5 cellular contexts compared by ENCODE assay signal in genomic region chr4:170854097-170854496, GRCh38.
"Had no signal": no experiment of that assay in that cellular context is flagged by ENCODE, and none has a peak within 500 bp of the region (broad histone marks: within the 10 kb centered on the region; RNA-seq: fewer than 3 reads in every experiment).

No MANE protein-coding gene starts in this region.

- DNase-seq: GOT3, IMR-90 had no signal

- H3K4me1 ChIP-seq: HAP-1 had no signal

- H3K9ac ChIP-seq: GM23248 had no signal

- H3K9me3 ChIP-seq: HAP-1 had no signal

- H3K4me3 ChIP-seq: GM23248, HAP-1, K562 had no signal

- H3K27ac ChIP-seq: GM23248 had no signal

- H3K36me3 ChIP-seq: HAP-1 had no signal

- H2AFZ ChIP-seq: GM23248 had no signal
